Comparison of ENCODE assay signal across 28 cellular contexts in genomic region chr7:124680304-124680703, GRCh38.
"Had no signal": no experiment of that assay in that cellular context is flagged by ENCODE, and none has a peak within 500 bp of the region (broad histone marks: within the 10 kb centered on the region; RNA-seq: fewer than 3 reads in every experiment).

No MANE protein-coding gene starts in this region.

- H3K4me1 Mint-ChIP-seq: immature natural killer cell; naive thymus-derived CD8-positive, alpha-beta T cell; nephron; neural crest cell had no signal

- ATAC-seq: left colon; left lung; naive thymus-derived CD8-positive, alpha-beta T cell; pancreas; psoas muscle; right lobe of liver had no signal

- H3K4me3 Mint-ChIP-seq: immature natural killer cell; naive thymus-derived CD8-positive, alpha-beta T cell; nephron; neural crest cell; stimulated activated naive CD8-positive, alpha-beta T cell treated with anti-CD3 and anti-CD28 coated beads, Interleukin-15, Interleukin-2, amounts not matched to agents 100 ng/mL and 50 ng/mL, for 24 hours had no signal

- H3K4me3 ChIP-seq: left lung, lower lobe of right lung, pancreas, psoas muscle, right atrium auricular region, right lobe of liver, skin epidermis, suprapubic skin, thoracic aorta, tibial artery, upper lobe of right lung had no signal

- H3K27ac ChIP-seq: left lung, lower lobe of right lung, pancreas, psoas muscle, right atrium auricular region, right lobe of liver, skin epidermis, suprapubic skin, thoracic aorta, tibial artery, upper lobe of right lung had no signal

- H3K9me3 ChIP-seq: lower lobe of right lung, pancreas, psoas muscle, right atrium auricular region, right lobe of liver, suprapubic skin, thoracic aorta, tibial artery, upper lobe of right lung had no signal

- H3K27ac Mint-ChIP-seq: immature natural killer cell; naive thymus-derived CD8-positive, alpha-beta T cell; nephron; stimulated activated naive CD8-positive, alpha-beta T cell treated with anti-CD3 and anti-CD28 coated beads, Interleukin-15, Interleukin-2, amounts not matched to agents 100 ng/mL and 50 ng/mL, for 24 hours had no signal

- H3K4me1 ChIP-seq: left lung, lower lobe of right lung, pancreas, psoas muscle, right atrium auricular region, right lobe of liver, suprapubic skin, tibial artery, upper lobe of right lung had no signal

- DNase-seq: hypothalamus; immature natural killer cell; kidney; left colon; left lung; lower lobe of right lung; mammary epithelial cell; mesenchymal stem cell; naive thymus-derived CD8-positive, alpha-beta T cell; nucleus accumbens; pancreas; posterior cingulate gyrus; psoas muscle; right lobe of liver; stimulated activated CD4-positive, alpha-beta T cell treated with anti-CD3 and anti-CD28 coated beads, Interleukin-12 subunit alpha, Interleukin-12 subunit beta, amount 100 ng/mL, for 4 hours; stimulated activated CD4-positive, alpha-beta T cell treated with anti-CD3 and anti-CD28 coated beads, Interleukin-15, amount 100 ng/mL, for 24 hours; stimulated activated CD4-positive, alpha-beta T cell treated with anti-CD3 and anti-CD28 coated beads, Interleukin-2, amount 100 ng/mL, for 24 hours; stimulated activated CD4-positive, alpha-beta T cell treated with anti-CD3 and anti-CD28 coated beads, Interleukin-4, amount 100 ng/mL, for 1 hour; stimulated activated naive CD4-positive, alpha-beta T cell; tibial artery; upper lobe of right lung had no signal

- H3K27me3 ChIP-seq: left lung, pancreas, right atrium auricular region, right lobe of liver, suprapubic skin, tibial artery, upper lobe of right lung had no signal

- H3K36me3 ChIP-seq: left lung, lower lobe of right lung, pancreas, right atrium auricular region, right lobe of liver, suprapubic skin, thoracic aorta, tibial artery, upper lobe of right lung had no signal

- H3K27me3 Mint-ChIP-seq: stimulated activated naive CD8-positive, alpha-beta T cell treated with anti-CD3 and anti-CD28 coated beads, Interleukin-15, Interleukin-2, amounts not matched to agents 100 ng/mL and 50 ng/mL, for 24 hours had no signal

- H3K9me3 Mint-ChIP-seq: nephron, neural crest cell had no signal

- H3K36me3 Mint-ChIP-seq: immature natural killer cell; naive thymus-derived CD8-positive, alpha-beta T cell had no signal
